Comparison of ENCODE assay signal across 28 cellular contexts in the genomic region with DNA sequence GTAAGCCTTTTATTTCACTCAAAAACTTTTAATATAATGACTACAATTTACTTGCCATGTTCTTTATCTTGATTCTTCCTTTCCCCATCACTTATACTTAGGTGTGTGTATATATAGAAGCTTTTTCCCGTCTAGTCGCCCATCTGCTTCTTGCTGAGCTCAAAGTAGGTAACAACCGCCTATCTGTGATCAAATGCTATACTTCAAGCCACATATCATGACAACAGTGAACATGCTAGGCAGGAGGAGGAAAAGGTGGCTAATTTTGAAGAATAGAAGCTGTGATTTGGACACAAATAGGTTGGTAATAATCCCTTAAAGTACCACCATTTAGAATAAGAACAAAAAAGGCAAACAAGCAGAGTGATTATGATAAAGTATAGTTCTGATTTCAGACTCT.
"Had no signal": no experiment of that assay in that cellular context is flagged by ENCODE, and none has a peak within 500 bp of the region (broad histone marks: within the 10 kb centered on the region; RNA-seq: fewer than 3 reads in every experiment).

No MANE protein-coding gene starts in this region.

- H3K27me3 ChIP-seq: stomach, suprapubic skin, testis, thyroid gland, tibial artery, tibial nerve, transverse colon, upper lobe of left lung, upper lobe of right lung, uterus, vagina had no signal

- H3K4me3 Mint-ChIP-seq: stimulated activated effector memory CD8-positive, alpha-beta T cell treated with anti-CD3 and anti-CD28 coated beads, Interleukin-12 subunit alpha, Interleukin-12 subunit beta, amount 100 ng/mL, for 72 hours; stimulated activated memory B cell treated with anti-CD40 and anti-IgM and Interleukin-4, amounts not matched to agents 10 μg/mL and 1 μg/mL and 100 μg/mL, for 72 hours; stimulated activated naive B cell treated with anti-CD40 and anti-IgM and Interleukin-4, amounts not matched to agents 10 μg/mL and 1 μg/mL and 100 μg/mL, for 72 hours; stimulated activated naive CD8-positive, alpha-beta T cell treated with anti-CD3 and anti-CD28 coated beads, Interleukin-15, amount 100 ng/mL, for 72 hours; stimulated activated naive CD8-positive, alpha-beta T cell treated with anti-CD3 and anti-CD28 coated beads, Interleukin-15, Interleukin-2, amounts not matched to agents 100 ng/mL and 50 ng/mL, for 24 hours; type B pancreatic cell had no signal

- H3K4me1 ChIP-seq: stomach, suprapubic skin, testis, thyroid gland, tibial artery, tibial nerve, transverse colon, upper lobe of left lung, upper lobe of right lung, uterus, vagina had no signal

- DNase-seq: stimulated activated CD4-positive, alpha-beta T cell treated with anti-CD3 and anti-CD28 coated beads, Interleukin-2, amount 100 ng/mL, for 48 hours; stimulated activated CD4-positive, alpha-beta T cell treated with anti-CD3 and anti-CD28 coated beads, Interleukin-4, amount 100 ng/mL, for 1 hour; stimulated activated CD4-positive, alpha-beta T cell treated with anti-CD3 and anti-CD28 coated beads, Interleukin-4, amount 100 ng/mL, for 24 hours; stimulated activated CD4-positive, alpha-beta T cell treated with anti-CD3 and anti-CD28 coated beads, Interleukin-4, amount 100 ng/mL, for 4 hours; stimulated activated CD8-positive, alpha-beta memory T cell treated with anti-CD3 and anti-CD28 coated beads, Interleukin-4, amount 100 ng/mL, for 48 hours; stimulated activated naive B cell treated with anti-CD40 and anti-IgM and Interleukin-4, amounts not matched to agents 10 μg/mL and 1 μg/mL and 100 μg/mL, for 72 hours; stimulated activated naive CD4-positive, alpha-beta T cell; stimulated activated naive CD4-positive, alpha-beta T cell treated with Interleukin-2 at 50 U/mL for 16 hours; stimulated activated naive CD8-positive, alpha-beta T cell treated with anti-CD3 and anti-CD28 coated beads, Interleukin-15, amount 100 ng/mL, for 72 hours; stimulated activated naive CD8-positive, alpha-beta T cell treated with anti-CD3 and anti-CD28 coated beads, Interleukin-15, Interleukin-2, amounts not matched to agents 100 U/mL and 50 U/mL, for 24 hours; stomach; substantia nigra; testis; thyroid gland; tibial artery; transverse colon; trophoblast cell; upper lobe of left lung; upper lobe of right lung; uterus had no signal

- H3K27ac Mint-ChIP-seq: stimulated activated effector memory CD8-positive, alpha-beta T cell treated with anti-CD3 and anti-CD28 coated beads, Interleukin-12 subunit alpha, Interleukin-12 subunit beta, amount 100 ng/mL, for 72 hours; stimulated activated memory B cell treated with anti-CD40 and anti-IgM and Interleukin-4, amounts not matched to agents 10 μg/mL and 1 μg/mL and 100 μg/mL, for 72 hours; stimulated activated naive B cell treated with anti-CD40 and anti-IgM and Interleukin-4, amounts not matched to agents 10 μg/mL and 1 μg/mL and 100 μg/mL, for 72 hours; stimulated activated naive CD8-positive, alpha-beta T cell treated with anti-CD3 and anti-CD28 coated beads, Interleukin-15, amount 100 ng/mL, for 72 hours; stimulated activated naive CD8-positive, alpha-beta T cell treated with anti-CD3 and anti-CD28 coated beads, Interleukin-15, Interleukin-2, amounts not matched to agents 100 ng/mL and 50 ng/mL, for 24 hours; type B pancreatic cell had no signal

- H3K4me3 ChIP-seq: stomach, suprapubic skin, testis, thoracic aorta, thyroid gland, tibial artery, tibial nerve, transverse colon, upper lobe of left lung, upper lobe of right lung, uterus, vagina had no signal

- H3K9me3 ChIP-seq: stomach, suprapubic skin, testis, thoracic aorta, thyroid gland, tibial artery, tibial nerve, transverse colon, upper lobe of left lung, upper lobe of right lung, uterus, vagina had no signal

- H3K27ac ChIP-seq: stomach, suprapubic skin, testis, thoracic aorta, thyroid gland, tibial artery, tibial nerve, transverse colon, upper lobe of left lung, upper lobe of right lung, uterus, vagina had no signal

- H3K36me3 Mint-ChIP-seq: stimulated activated effector memory CD8-positive, alpha-beta T cell treated with anti-CD3 and anti-CD28 coated beads, Interleukin-12 subunit alpha, Interleukin-12 subunit beta, amount 100 ng/mL, for 72 hours; stimulated activated memory B cell treated with anti-CD40 and anti-IgM and Interleukin-4, amounts not matched to agents 10 μg/mL and 1 μg/mL and 100 μg/mL, for 72 hours; stimulated activated naive B cell treated with anti-CD40 and anti-IgM and Interleukin-4, amounts not matched to agents 10 μg/mL and 1 μg/mL and 100 μg/mL, for 72 hours; type B pancreatic cell had no signal

- H3K9me3 Mint-ChIP-seq: type B pancreatic cell had no signal

- H3K27me3 Mint-ChIP-seq: stimulated activated memory B cell treated with anti-CD40 and anti-IgM and Interleukin-4, amounts not matched to agents 10 μg/mL and 1 μg/mL and 100 μg/mL, for 72 hours; stimulated activated naive B cell treated with anti-CD40 and anti-IgM and Interleukin-4, amounts not matched to agents 10 μg/mL and 1 μg/mL and 100 μg/mL, for 72 hours; stimulated activated naive CD8-positive, alpha-beta T cell treated with anti-CD3 and anti-CD28 coated beads, Interleukin-15, amount 100 ng/mL, for 72 hours; stimulated activated naive CD8-positive, alpha-beta T cell treated with anti-CD3 and anti-CD28 coated beads, Interleukin-15, Interleukin-2, amounts not matched to agents 100 ng/mL and 50 ng/mL, for 24 hours; type B pancreatic cell had no signal

- H3K4me1 Mint-ChIP-seq: stimulated activated effector memory CD8-positive, alpha-beta T cell treated with anti-CD3 and anti-CD28 coated beads, Interleukin-12 subunit alpha, Interleukin-12 subunit beta, amount 100 ng/mL, for 72 hours; stimulated activated memory B cell treated with anti-CD40 and anti-IgM and Interleukin-4, amounts not matched to agents 10 μg/mL and 1 μg/mL and 100 μg/mL, for 72 hours; stimulated activated naive B cell treated with anti-CD40 and anti-IgM and Interleukin-4, amounts not matched to agents 10 μg/mL and 1 μg/mL and 100 μg/mL, for 72 hours; stimulated activated naive CD8-positive, alpha-beta T cell treated with anti-CD3 and anti-CD28 coated beads, Interleukin-15, amount 100 ng/mL, for 72 hours had no signal

- H3K36me3 ChIP-seq: stomach, suprapubic skin, thoracic aorta, thyroid gland, tibial artery, tibial nerve, transverse colon, upper lobe of left lung, upper lobe of right lung, uterus, vagina had no signal

- ATAC-seq: stimulated activated effector memory CD8-positive, alpha-beta T cell treated with anti-CD3 and anti-CD28 coated beads, Interleukin-12 subunit alpha, Interleukin-12 subunit beta, amount 100 ng/mL, for 72 hours; stimulated activated memory B cell treated with anti-CD40 and anti-IgM and Interleukin-4, amounts not matched to agents 10 μg/mL and 1 μg/mL and 100 μg/mL, for 72 hours; stimulated activated naive B cell treated with anti-CD40 and anti-IgM and Interleukin-4, amounts not matched to agents 10 μg/mL and 1 μg/mL and 100 μg/mL, for 72 hours; stimulated activated naive CD8-positive, alpha-beta T cell treated with anti-CD3 and anti-CD28 coated beads, Interleukin-15, amount 100 ng/mL, for 72 hours; stimulated activated naive CD8-positive, alpha-beta T cell treated with anti-CD3 and anti-CD28 coated beads, Interleukin-15, Interleukin-2, amounts not matched to agents 100 U/mL and 50 U/mL, for 24 hours; upper lobe of right lung had no signal
